15 cellular contexts compared by ENCODE assay signal in the genomic region with DNA sequence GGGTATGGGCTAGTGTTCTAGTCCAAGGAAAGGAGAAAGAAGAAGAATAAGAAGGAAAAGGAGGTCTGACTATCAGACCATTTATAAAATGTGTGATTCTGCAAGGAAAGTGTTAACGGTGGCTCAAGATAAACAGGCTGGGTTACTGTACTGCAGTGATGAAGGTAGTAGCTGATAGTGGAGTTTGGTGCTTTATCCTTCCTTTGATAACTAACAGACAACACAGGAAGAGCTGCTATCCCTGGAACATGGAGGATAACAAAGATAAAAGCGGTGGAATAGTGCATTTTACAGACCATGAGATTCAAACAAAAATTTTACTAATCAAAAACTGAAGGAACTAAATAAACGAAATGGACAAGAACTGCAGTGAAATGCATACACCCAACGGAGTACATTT. TPM values are rescaled to one million over a fixed set of nuclear protein-coding genes. Genes with fewer than 3 reads are reported as not detected.
DNase-seq lines count a peak whose midpoint lies in the region; ATAC-seq and TF ChIP-seq lines count a peak whose summit lies in the region.
"Had no signal": no experiment of that assay in that cellular context is flagged by ENCODE, and none has a peak within 500 bp of the region (broad histone marks: within the 10 kb centered on the region; RNA-seq: fewer than 3 reads in every experiment).

No MANE protein-coding gene starts in this region.

- no peak overlapping the region for H3K27ac Mint-ChIP-seq in WTC11
- H3K27ac Mint-ChIP-seq: activated CD8-positive, alpha-beta T cell treated with anti-CD3 and anti-CD28 coated beads, Interleukin-2, amount 10 ng/mL, durations not matched to agents 7 days and 5 days had no signal

- H2AK5ac ChIP-seq in trophoblast cell (ENCODE audit: low read length), result no peak overlapping the region

- H3K79me1 ChIP-seq in trophoblast cell (ENCODE audit: low read length), result peaks cover 31% of the 10 kb centered on the region

- H2BK120ac ChIP-seq in trophoblast cell (ENCODE audit: insufficient read depth, low read length, poor library complexity), result no peak overlapping the region

- no peak overlapping the region for H2AFZ ChIP-seq in trophoblast cell (ENCODE audit: insufficient read depth, low read length, poor library complexity)

- H3K27ac ChIP-seq in trophoblast cell (ENCODE audit: low read depth, low read length), result peak overlapping the region; percentile 3
- H3K27ac ChIP-seq: colonic mucosa, KMS-11 had no signal

- peak overlapping the region; percentile 95 for H3K4me3 ChIP-seq in BE2C (ENCODE audit: low read depth, low read length)
- no peak overlapping the region for H3K4me3 ChIP-seq in trophoblast cell (ENCODE audit: low read depth, low read length)
- H3K4me3 ChIP-seq: colonic mucosa had no signal

- no peaks in the 10 kb centered on the region for H3K36me3 Mint-ChIP-seq in WTC11
- H3K36me3 Mint-ChIP-seq: naive B cell had no signal

- TF ChIP-seq CTCF in BE2C (IDR thresholded peaks at IDR 0.05; ENCODE audit: low read depth, low read length), result no peak
- no peak for TF ChIP-seq CTCF in WTC11 (IDR thresholded peaks at IDR 0.05)

- H3K9ac ChIP-seq in trophoblast cell (ENCODE audit: low read length), result no peak overlapping the region
- H3K9ac ChIP-seq: KMS-11 had no signal

- no peak overlapping the region for H2BK12ac ChIP-seq in trophoblast cell (ENCODE audit: low read length)

- H3K9me3 ChIP-seq in BE2C (no peaks in the 10 kb centered on the region), trophoblast cell (ENCODE audit: insufficient read depth, low read depth, low read length) (no peaks in the 10 kb centered on the region)
- H3K9me3 ChIP-seq: colonic mucosa, upper lobe of left lung had no signal

- H3K4me3 Mint-ChIP-seq in WTC11, result peak overlapping the region; percentile 85
- H3K4me3 Mint-ChIP-seq: activated CD8-positive, alpha-beta T cell treated with anti-CD3 and anti-CD28 coated beads, Interleukin-2, amount 10 ng/mL, durations not matched to agents 7 days and 5 days had no signal

- H3K79me2 ChIP-seq in trophoblast cell (ENCODE audit: control insufficient read depth, insufficient read depth, low read length, poor library complexity), result peaks cover 28% of the 10 kb centered on the region

- H3K36me3 ChIP-seq in BE2C (peaks cover 29% of the 10 kb centered on the region), trophoblast cell (ENCODE audit: control insufficient read depth in 1 of 2, insufficient read depth in 2 of 2, low read length in 2 of 2) (no peaks in the 10 kb centered on the region)
- H3K36me3 ChIP-seq: colonic mucosa, upper lobe of left lung had no signal

- no peak for ATAC-seq in WTC11
- ATAC-seq in HG03039 (IDR thresholded peaks at IDR 0.05; ENCODE audit: unreplicated experiment), result no peak
- ATAC-seq in GM21825 (IDR thresholded peaks at IDR 0.05; ENCODE audit: unreplicated experiment), result no peak
- ATAC-seq: activated CD8-positive, alpha-beta T cell treated with anti-CD3 and anti-CD28 coated beads, Interleukin-2, amount 10 ng/mL, durations not matched to agents 7 days and 5 days had no signal

- peaks cover under 1% of the 10 kb centered on the region; the same call in 1 of the 2 replicates for H3K4me1 ChIP-seq in BE2C
- H3K4me1 ChIP-seq in trophoblast cell (ENCODE audit: control insufficient read depth in 1 of 2, insufficient read depth in 2 of 2, low read length in 2 of 2), result peaks cover 2 to 4% of the 10 kb centered on the region in 2 experiments
- H3K4me1 ChIP-seq: colonic mucosa had no signal

- DNase-seq in BE2C, result no peak
- DNase-seq in WTC11 (ENCODE audit: low spot score), result no peak
- DNase-seq in globus pallidus (ENCODE audit: low spot score), result peak; percentile 63
- no peak for DNase-seq in trophoblast cell
- no peak for DNase-seq in activated naive CD4-positive, alpha-beta T cell treated with anti-CD3 and anti-CD28 coated beads, Interleukin-2, amount 50 U/mL, for 16 hours
- no peak for DNase-seq in H4 (ENCODE audit: low spot score)
- DNase-seq: activated CD8-positive, alpha-beta T cell treated with anti-CD3 and anti-CD28 coated beads, Interleukin-2, amount 10 ng/mL, durations not matched to agents 7 days and 5 days; activated gamma-delta T cell treated with Interleukin-2 at 50 U/mL for 16 hours; colonic mucosa; naive B cell; NCI-H2029 had no signal

- H4K8ac ChIP-seq in trophoblast cell (ENCODE audit: low read depth, low read length), result no peak overlapping the region

- H3K14ac ChIP-seq in trophoblast cell (ENCODE audit: low read length), result no peak overlapping the region

- H2BK5ac ChIP-seq in trophoblast cell (ENCODE audit: low read depth, low read length, poor library complexity), result no peak overlapping the region

- CTCF ChIA-PET in WTC11 (lab: Charles Lee), result interaction anchor here (3.5 kb wide), 1 partner anchor 36 kb away, joined by 15 read pairs; no protein-coding TSS in a partner anchor

- H3K4me1 Mint-ChIP-seq in WTC11, result peaks cover 31% of the 10 kb centered on the region

- no peak overlapping the region for H3K18ac ChIP-seq in trophoblast cell (ENCODE audit: low read length)

- no peaks in the 10 kb centered on the region for H3K9me3 Mint-ChIP-seq in WTC11

- peak overlapping the region; percentile 61 for H3K4me2 ChIP-seq in trophoblast cell (ENCODE audit: low read length)
- H3K4me2 ChIP-seq: KMS-11 had no signal

- POLR2A ChIA-PET in WTC11 (lab: Charles Lee), result no interaction called here

- H3K23ac ChIP-seq in trophoblast cell (ENCODE audit: low read length), result no peak overlapping the region

- H3K27me3 ChIP-seq in BE2C, result no peaks in the 10 kb centered on the region
- no peaks in the 10 kb centered on the region for H3K27me3 ChIP-seq in trophoblast cell (ENCODE audit: insufficient read depth, low read length)

- H3K27me3 Mint-ChIP-seq in WTC11 (ENCODE audit: low read depth), result peaks cover 55% of the 10 kb centered on the region

- WGBS in trophoblast cell (ENCODE audit: extremely low coverage, insufficient coverage, insufficient read length), result no CpG with 5 or more reads among the region's 4 CpGs

- H3K4ac ChIP-seq in trophoblast cell (ENCODE audit: low read depth, low read length), result peak overlapping the region; percentile 44

- H4K91ac ChIP-seq in trophoblast cell (ENCODE audit: low read depth, low read length), result no peak overlapping the region

- H4K12ac ChIP-seq in trophoblast cell (ENCODE audit: low read depth, low read length), result no peak overlapping the region

TF ChIP-seq in WTC11, 78 proteins besides CTCF, POLR2A, EP300 and RAD21 (continues in another document):
- TF ChIP-seq TEAD1 (CRISPR knock-in tag; IDR thresholded peaks at IDR 0.05) (no peak), ZNF219 (CRISPR knock-in tag; IDR thresholded peaks at IDR 0.05; ENCODE audit: borderline replicate concordance) (no peak), JUN (CRISPR knock-in tag; IDR thresholded peaks at IDR 0.05) (no peak), CBFB (CRISPR knock-in tag; IDR thresholded peaks at IDR 0.05; ENCODE audit: low read depth) (no peak), FOXK1 (CRISPR knock-in tag; IDR thresholded peaks at IDR 0.05) (no peak), ZNF138 (CRISPR knock-in tag; conservative IDR thresholded peaks at IDR 0.05) (no peak), GTF2I (CRISPR knock-in tag; conservative IDR thresholded peaks at IDR 0.05) (no peak), ZNF423 (CRISPR knock-in tag; IDR thresholded peaks at IDR 0.05) (no peak), ETV6 (CRISPR knock-in tag; IDR thresholded peaks at IDR 0.05) (no peak)
- TF ChIP-seq, protein P1, sequence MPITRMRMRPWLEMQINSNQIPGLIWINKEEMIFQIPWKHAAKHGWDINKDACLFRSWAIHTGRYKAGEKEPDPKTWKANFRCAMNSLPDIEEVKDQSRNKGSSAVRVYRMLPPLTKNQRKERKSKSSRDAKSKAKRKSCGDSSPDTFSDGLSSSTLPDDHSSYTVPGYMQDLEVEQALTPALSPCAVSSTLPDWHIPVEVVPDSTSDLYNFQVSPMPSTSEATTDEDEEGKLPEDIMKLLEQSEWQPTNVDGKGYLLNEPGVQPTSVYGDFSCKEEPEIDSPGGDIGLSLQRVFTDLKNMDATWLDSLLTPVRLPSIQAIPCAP (CRISPR knock-in tag; IDR thresholded peaks at IDR 0.05), result no peak
- TF ChIP-seq, protein P2, sequence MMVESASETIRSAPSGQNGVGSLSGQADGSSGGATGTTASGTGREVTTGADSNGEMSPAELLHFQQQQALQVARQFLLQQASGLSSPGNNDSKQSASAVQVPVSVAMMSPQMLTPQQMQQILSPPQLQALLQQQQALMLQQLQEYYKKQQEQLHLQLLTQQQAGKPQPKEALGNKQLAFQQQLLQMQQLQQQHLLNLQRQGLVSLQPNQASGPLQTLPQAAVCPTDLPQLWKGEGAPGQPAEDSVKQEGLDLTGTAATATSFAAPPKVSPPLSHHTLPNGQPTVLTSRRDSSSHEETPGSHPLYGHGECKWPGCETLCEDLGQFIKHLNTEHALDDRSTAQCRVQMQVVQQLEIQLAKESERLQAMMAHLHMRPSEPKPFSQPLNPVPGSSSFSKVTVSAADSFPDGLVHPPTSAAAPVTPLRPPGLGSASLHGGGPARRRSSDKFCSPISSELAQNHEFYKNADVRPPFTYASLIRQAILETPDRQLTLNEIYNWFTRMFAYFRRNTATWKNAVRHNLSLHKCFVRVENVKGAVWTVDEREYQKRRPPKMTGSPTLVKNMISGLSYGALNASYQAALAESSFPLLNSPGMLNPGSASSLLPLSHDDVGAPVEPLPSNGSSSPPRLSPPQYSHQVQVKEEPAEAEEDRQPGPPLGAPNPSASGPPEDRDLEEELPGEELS (CRISPR knock-in tag; IDR thresholded peaks at IDR 0.05), result no peak

RNA-seq across cellular contexts. Expression of a gene that starts 2.5 kb away (rescaled TPM):
- 35.6 TPM for polyA plus RNA-seq in BE2C (2012; ENCODE audit: insufficient read depth, insufficient read length, low read depth)
- total RNA-seq in WTC11 (2021), result 0.25 to 1.0 TPM (median 0.30 TPM) in 3 replicates
- polyA plus RNA-seq in trophoblast cell (2013), result 42.6 and 46.5 TPM in 2 replicates
- total RNA-seq in H4 (2014; rRNA removed; shearing (Covaris generic)), result 9.1 and 11.3 TPM in 2 replicates
- total RNA-seq: activated CD8-positive, alpha-beta T cell treated with anti-CD3 and anti-CD28 coated beads, Interleukin-2, amount 10 ng/mL, durations not matched to agents 7 days and 5 days had no signal
